ENCODE assay signal across 26 cellular contexts in genomic region chr13:51833980-51834379, GRCh38. TPM values are rescaled to one million over a fixed set of nuclear protein-coding genes. Genes with fewer than 3 reads are reported as not detected.
"Had no signal": no experiment of that assay in that cellular context is flagged by ENCODE, and none has a peak within 500 bp of the region (broad histone marks: within the 10 kb centered on the region; RNA-seq: fewer than 3 reads in every experiment).

No MANE protein-coding gene starts in this region.

- H3K27me3 Mint-ChIP-seq: activated T-helper 17 cell treated with anti-CD3 and anti-CD28 coated beads, Interleukin-2, amount 50 U/mL, for 72 hours; central memory CD8-positive, alpha-beta T cell had no signal

- H3K9me3 ChIP-seq: body of pancreas, SJSA1 had no signal

- H3K27ac ChIP-seq: body of pancreas, SJSA1 had no signal

- H3K27me3 ChIP-seq: body of pancreas, SJSA1 had no signal

- H3K27ac Mint-ChIP-seq: activated naive CD4-positive, alpha-beta T cell treated with anti-CD3 and anti-CD28 coated beads, Interleukin-2, amount 10 ng/mL, durations not matched to agents 7 days and 5 days; activated T-helper 17 cell treated with anti-CD3 and anti-CD28 coated beads, Interleukin-2, amount 50 U/mL, for 72 hours had no signal

- H3K4me3 Mint-ChIP-seq: activated naive CD4-positive, alpha-beta T cell treated with anti-CD3 and anti-CD28 coated beads, Interleukin-2, amount 10 ng/mL, durations not matched to agents 7 days and 5 days; activated T-helper 17 cell treated with anti-CD3 and anti-CD28 coated beads, Interleukin-2, amount 50 U/mL, for 72 hours; central memory CD8-positive, alpha-beta T cell had no signal

- ATAC-seq: activated CD4-positive, CD25-positive, alpha-beta regulatory T cell treated with anti-CD3 and anti-CD28 coated beads, Interleukin-2, amount 50 U/mL, for 24 hours; activated T-helper 17 cell treated with anti-CD3 and anti-CD28 coated beads, Interleukin-2, amount 50 U/mL, for 72 hours; body of pancreas; K562; SK-N-SH treated with all-trans-retinoic acid at 6 μM for 48 hours had no signal

- H3K4me1 ChIP-seq: body of pancreas had no signal

- DNase-seq: activated CD4-positive, alpha-beta T cell treated with anti-CD3 and anti-CD28 coated beads for 48 hours; activated CD4-positive, alpha-beta T cell treated with anti-CD3 and anti-CD28 coated beads, Interleukin-2, amount 50 U/mL, for 48 hours; activated gamma-delta T cell treated with Interleukin-2 at 50 U/mL for 16 hours; activated naive CD4-positive, alpha-beta T cell treated with anti-CD3 and anti-CD28 coated beads, Interleukin-2, amount 10 ng/mL, durations not matched to agents 7 days and 5 days; activated T-cell treated with anti-CD3 and anti-CD28 coated beads for 4 hours; activated T-cell treated with anti-CD3 and anti-CD28 coated beads, Interleukin-2, amount 50 U/mL, for 48 hours; aorta; body of pancreas; NCI-H1092; NCI-H1417 treated with DMSO at 0.1 percent for 48 hours; NCI-H2029 treated with DMSO at 0.1 percent for 48 hours; NCI-H510A treated with DMSO at 0.1 percent for 48 hours; NCI-H69; NK-92 treated with Interleukin-12 subunit alpha and Interleukin-12 subunit beta, amount 100 ng/mL, for 24 hours; SHP77; SW 1271 had no signal

- H3K36me3 Mint-ChIP-seq: activated naive CD4-positive, alpha-beta T cell treated with anti-CD3 and anti-CD28 coated beads, Interleukin-2, amount 10 ng/mL, durations not matched to agents 7 days and 5 days had no signal

- H3K9me3 Mint-ChIP-seq: activated naive CD4-positive, alpha-beta T cell treated with anti-CD3 and anti-CD28 coated beads, Interleukin-2, amount 10 ng/mL, durations not matched to agents 7 days and 5 days; activated T-helper 17 cell treated with anti-CD3 and anti-CD28 coated beads, Interleukin-2, amount 50 U/mL, for 72 hours; central memory CD8-positive, alpha-beta T cell had no signal

RNA-seq across cellular contexts. Expression of gene TMEM272, which starts 11.0 kb away (rescaled TPM):
- total RNA-seq: body of pancreas, bronchial epithelial cell, LHCN-M2, M059J had no signal

RNA-seq across cellular contexts. Expression of gene CCDC70, which starts 27.8 kb away (rescaled TPM):
- total RNA-seq: aorta; body of pancreas; bronchial epithelial cell; K562; LHCN-M2; T-helper 1 cell treated with Interleukin-12 subunit alpha and Interleukin-12 subunit beta and Interleukin-4 antibody, amounts not matched to agents 30 ng/mL and 1 ng/mL, for 36 hours had no signal
